29 cellular contexts compared by ENCODE assay signal in genomic region chr6:3133515-3133914, GRCh38.
"Had no signal": no experiment of that assay in that cellular context is flagged by ENCODE, and none has a peak within 500 bp of the region (broad histone marks: within the 10 kb centered on the region; RNA-seq: fewer than 3 reads in every experiment).

No MANE protein-coding gene starts in this region.

- H3K36me3 ChIP-seq: breast epithelium had no signal

- H3K27me3 Mint-ChIP-seq: activated CD4-positive, alpha-beta T cell treated with anti-CD3 and anti-CD28 coated beads for 36 hours; activated CD4-positive, alpha-beta T cell treated with anti-CD3 and anti-CD28 coated beads, Interleukin-2, amount 10 ng/mL, durations not matched to agents 7 days and 5 days had no signal

- H3K4me1 ChIP-seq: breast epithelium had no signal

- H3K27ac ChIP-seq: adrenal gland, breast epithelium, SK-N-MC had no signal

- H3K9me3 ChIP-seq: adrenal gland, body of pancreas, breast epithelium had no signal

- H3K27me3 ChIP-seq: adrenal gland, body of pancreas, breast epithelium had no signal

- H3K27ac Mint-ChIP-seq: activated CD4-positive, alpha-beta T cell treated with anti-CD3 and anti-CD28 coated beads for 36 hours; activated CD4-positive, alpha-beta T cell treated with anti-CD3 and anti-CD28 coated beads, Interleukin-2, amount 10 ng/mL, durations not matched to agents 7 days and 5 days; activated CD8-positive, alpha-beta T cell treated with anti-CD3 and anti-CD28 coated beads, Interleukin-2, amount 10 ng/mL, durations not matched to agents 7 days and 5 days; activated naive CD4-positive, alpha-beta T cell treated with anti-CD3 and anti-CD28 coated beads for 36 hours; activated naive CD4-positive, alpha-beta T cell treated with anti-CD3 and anti-CD28 coated beads, Interleukin-2, amount 50 U/mL, for 72 hours; activated T-helper 1 cell treated with anti-CD3 and anti-CD28 coated beads, Interleukin-12 subunit alpha, Interleukin-12 subunit beta, Interleukin-2, Interleukin-4 antibody, amounts not matched to agents 30 ng/mL and 10 ng/mL and 1 ng/mL, durations not matched to agents 14 hours and 24 hours and 36 hours; T-helper 1 cell treated with Interleukin-12 subunit alpha and Interleukin-12 subunit beta and Interleukin-4 antibody, amounts not matched to agents 30 μg/mL and 1 μg/mL, for 36 hours; T-helper 2 cell treated with Interferon-gamma antibody and Interleukin-4, amounts not matched to agents 5 μg/mL and 100 μg/mL, for 36 hours had no signal

- H3K4me1 Mint-ChIP-seq: activated CD4-positive, alpha-beta T cell treated with anti-CD3 and anti-CD28 coated beads, Interleukin-2, amount 10 ng/mL, durations not matched to agents 7 days and 5 days had no signal

- H3K4me3 Mint-ChIP-seq: activated CD4-positive, alpha-beta T cell treated with anti-CD3 and anti-CD28 coated beads for 36 hours; activated CD4-positive, alpha-beta T cell treated with anti-CD3 and anti-CD28 coated beads, Interleukin-2, amount 10 ng/mL, durations not matched to agents 7 days and 5 days; activated CD8-positive, alpha-beta T cell treated with anti-CD3 and anti-CD28 coated beads, Interleukin-2, amount 10 ng/mL, durations not matched to agents 7 days and 5 days; activated naive CD4-positive, alpha-beta T cell treated with anti-CD3 and anti-CD28 coated beads for 36 hours; activated T-cell treated with anti-CD3 and anti-CD28 coated beads, Interleukin-2, amount 50 U/mL, for 4 hours; activated T-helper 1 cell treated with anti-CD3 and anti-CD28 coated beads, Interleukin-12 subunit alpha, Interleukin-12 subunit beta, Interleukin-2, Interleukin-4 antibody, amounts not matched to agents 30 ng/mL and 10 ng/mL and 1 ng/mL, durations not matched to agents 14 hours and 24 hours and 36 hours; T-helper 1 cell treated with Interleukin-12 subunit alpha and Interleukin-12 subunit beta and Interleukin-4 antibody, amounts not matched to agents 30 μg/mL and 1 μg/mL, for 36 hours; T-helper 2 cell treated with Interferon-gamma antibody and Interleukin-4, amounts not matched to agents 5 μg/mL and 100 μg/mL, for 36 hours had no signal

- H3K9me3 Mint-ChIP-seq: activated CD4-positive, alpha-beta T cell treated with anti-CD3 and anti-CD28 coated beads, Interleukin-2, amount 10 ng/mL, durations not matched to agents 7 days and 5 days; activated naive CD4-positive, alpha-beta T cell treated with anti-CD3 and anti-CD28 coated beads for 36 hours; activated naive CD4-positive, alpha-beta T cell treated with anti-CD3 and anti-CD28 coated beads, Interleukin-2, amount 50 U/mL, for 72 hours; activated T-cell treated with anti-CD3 and anti-CD28 coated beads, Interleukin-2, amount 50 U/mL, for 4 hours; activated T-helper 1 cell treated with anti-CD3 and anti-CD28 coated beads, Interleukin-12 subunit alpha, Interleukin-12 subunit beta, Interleukin-2, Interleukin-4 antibody, amounts not matched to agents 30 ng/mL and 10 ng/mL and 1 ng/mL, durations not matched to agents 14 hours and 24 hours and 36 hours; T-helper 1 cell treated with Interleukin-12 subunit alpha and Interleukin-12 subunit beta and Interleukin-4 antibody, amounts not matched to agents 30 μg/mL and 1 μg/mL, for 36 hours; T-helper 2 cell treated with Interferon-gamma antibody and Interleukin-4, amounts not matched to agents 5 μg/mL and 100 μg/mL, for 36 hours had no signal

- H3K4me3 ChIP-seq: adrenal gland, body of pancreas, breast epithelium, SK-N-MC had no signal

- DNase-seq: activated CD4-positive, alpha-beta T cell treated with anti-CD3 and anti-CD28 coated beads for 36 hours; activated CD4-positive, alpha-beta T cell treated with anti-CD3 and anti-CD28 coated beads, Interleukin-2, amount 10 ng/mL, durations not matched to agents 7 days and 5 days; activated CD4-positive, alpha-beta T cell treated with anti-CD3 and anti-CD28 coated beads, Interleukin-2, amount 50 U/mL, for 48 hours; activated CD8-positive, alpha-beta T cell treated with anti-CD3 and anti-CD28 coated beads, Interleukin-2, amount 10 ng/mL, durations not matched to agents 7 days and 5 days; activated gamma-delta T cell treated with Interleukin-2 at 50 U/mL for 16 hours; activated naive CD4-positive, alpha-beta T cell treated with anti-CD3 and anti-CD28 coated beads for 36 hours; activated T-cell treated with anti-CD3 and anti-CD28 coated beads, Interleukin-2, amount 50 U/mL, for 4 hours; adrenal gland; body of pancreas; NCI-H1092 treated with DMSO at 0.1 percent for 48 hours; NCI-H1417; NCI-H146; NCI-H187; NCI-H2029 treated with DMSO at 0.1 percent for 48 hours; NCI-H2107; NCI-H2171; NCI-H510A; NCI-H526; NCI-H748 treated with DMSO at 0.1 percent for 48 hours; NK-92 treated with Interleukin-12 subunit alpha and Interleukin-12 subunit beta, amount 100 ng/mL, for 24 hours; OCI-M1; Right ventricle myocardium superior had no signal

- ATAC-seq: activated CD4-positive, alpha-beta T cell treated with anti-CD3 and anti-CD28 coated beads for 36 hours; activated CD4-positive, CD25-positive, alpha-beta regulatory T cell treated with anti-CD3 and anti-CD28 coated beads, Interleukin-2, amount 50 U/mL, for 24 hours; activated CD8-positive, alpha-beta T cell treated with anti-CD3 and anti-CD28 coated beads, Interleukin-2, amount 10 ng/mL, durations not matched to agents 7 days and 5 days; activated naive CD4-positive, alpha-beta T cell treated with anti-CD3 and anti-CD28 coated beads, Interleukin-2, amount 50 U/mL, for 72 hours; activated T-cell treated with anti-CD3 and anti-CD28 coated beads, Interleukin-2, amount 50 U/mL, for 4 hours; body of pancreas had no signal
